7 cellular contexts compared by ENCODE assay signal in genomic region chr12:86827409-86827808, GRCh38.
"Had no signal": no experiment of that assay in that cellular context is flagged by ENCODE, and none has a peak within 500 bp of the region (broad histone marks: within the 10 kb centered on the region; RNA-seq: fewer than 3 reads in every experiment).

No MANE protein-coding gene starts in this region.

- H3K9ac ChIP-seq: GM23248 had no signal

- H3K27ac ChIP-seq: GM23248 had no signal

- H2AFZ ChIP-seq: GM23248 had no signal

- ATAC-seq: K562 had no signal

- DNase-seq: GM23248, GOT3, H7, IMR-90, KG1 had no signal

- H3K4me3 ChIP-seq: GM23248, HAP-1, K562 had no signal

- H3K9me3 ChIP-seq: HAP-1 had no signal

- H3K4me1 ChIP-seq: HAP-1 had no signal

- H3K36me3 ChIP-seq: HAP-1 had no signal
